In the genomic region with DNA sequence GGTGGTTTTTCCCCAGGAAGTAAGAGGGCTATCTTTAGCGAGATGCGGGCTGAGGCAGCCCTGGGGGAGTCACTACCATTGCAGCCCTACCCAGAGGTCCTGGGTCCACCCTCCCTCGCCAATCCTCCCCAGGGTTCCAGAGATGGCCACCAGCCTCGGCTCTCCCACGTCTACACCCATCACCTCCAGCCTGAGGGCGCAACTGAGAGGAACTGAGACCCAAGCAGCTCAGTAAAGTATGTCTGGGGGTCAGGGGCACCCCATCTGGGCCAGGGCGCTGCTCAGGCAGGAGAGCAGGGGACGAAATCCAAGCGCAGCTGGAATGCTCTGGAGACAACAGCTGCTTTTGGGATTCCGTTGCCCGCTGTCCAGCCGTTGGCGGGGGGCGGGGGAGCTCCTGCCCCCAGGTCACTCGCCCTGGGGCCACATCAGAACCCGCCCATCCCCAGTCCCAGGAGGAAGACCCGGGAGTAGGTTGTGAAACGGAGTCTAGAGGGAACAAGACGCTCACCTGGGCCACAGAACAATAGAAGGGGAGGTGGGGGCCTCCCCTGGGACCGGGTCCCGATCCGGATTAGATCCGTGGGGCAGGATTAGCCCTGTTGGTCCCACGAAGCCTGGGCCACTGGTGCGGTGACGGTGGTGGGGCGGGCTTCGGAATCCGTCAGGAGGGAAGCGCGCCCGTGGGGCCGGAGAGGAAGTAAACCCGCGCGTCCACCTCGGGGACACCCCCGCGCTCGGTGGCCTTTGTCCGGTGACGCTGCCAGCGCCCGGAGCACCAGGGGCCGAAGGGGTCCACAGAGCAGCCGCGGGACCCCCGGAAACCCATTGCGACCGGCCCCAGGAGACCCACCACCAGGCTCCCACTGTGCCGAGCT, we compare ENCODE assay signal across 8 cellular contexts. TPM values are rescaled to one million over a fixed set of nuclear protein-coding genes. Genes with fewer than 3 reads are reported as not detected.
DNase-seq lines count a peak whose midpoint lies in the region; ATAC-seq and TF ChIP-seq lines count a peak whose summit lies in the region.

No MANE protein-coding gene starts in this region.

- H3K4me3 ChIP-seq in SK-N-MC = peak overlapping the region; percentile 86
- H3K4me3 ChIP-seq in ectodermal cell (ENCODE audit: insufficient read depth, low read depth, low read length) = peak overlapping the region; percentile 97
- peak overlapping the region; percentile 93 for H3K4me3 ChIP-seq in mesodermal cell (ENCODE audit: extremely low read depth, insufficient read depth, low read length, poor library complexity, severe bottlenecking)
- peak overlapping the region; percentile 96 for H3K4me3 ChIP-seq in upper lobe of right lung

- no peaks in the 10 kb centered on the region for H3K9me3 ChIP-seq in SK-N-MC (ENCODE audit: low read depth, low read length)
- no peaks in the 10 kb centered on the region for H3K9me3 ChIP-seq in ectodermal cell (ENCODE audit: control insufficient read depth, low read length)
- no peaks in the 10 kb centered on the region for H3K9me3 ChIP-seq in mesodermal cell (ENCODE audit: control insufficient read depth, low read length)
- H3K9me3 ChIP-seq in upper lobe of right lung = no peaks in the 10 kb centered on the region

- H3K27me3 ChIP-seq in ectodermal cell (ENCODE audit: control insufficient read depth, insufficient read depth, low read length, poor library complexity, severe bottlenecking) = no peaks in the 10 kb centered on the region
- no peaks in the 10 kb centered on the region for H3K27me3 ChIP-seq in upper lobe of right lung

- WGBS in ectodermal cell, 2 experiments = 4 to 5% methylated on average over 51 of the region's 51 CpGs
- 1 to 4% methylated on average over 40 to 43 of the region's 51 CpGs for WGBS in mesodermal cell (ENCODE audit: insufficient coverage in 2 of 2), 2 experiments

- no peak overlapping the region for H3K27ac ChIP-seq in SK-N-MC
- peak overlapping the region; percentile 97 for H3K27ac ChIP-seq in ectodermal cell (ENCODE audit: insufficient read depth, low read depth, low read length, poor library complexity, severe bottlenecking)
- H3K27ac ChIP-seq in mesodermal cell (ENCODE audit: low read depth, low read length, severe bottlenecking) = peak overlapping the region; percentile 99
- peak overlapping the region; percentile 97 for H3K27ac ChIP-seq in upper lobe of right lung

- H3K4me1 ChIP-seq in ectodermal cell (ENCODE audit: control insufficient read depth, insufficient read depth, low read length) (peaks cover 18% of the 10 kb centered on the region), mesodermal cell (ENCODE audit: control insufficient read depth, insufficient read depth, low read length, poor library complexity, severe bottlenecking) (peaks cover 10% of the 10 kb centered on the region), upper lobe of right lung (peaks cover 33% of the 10 kb centered on the region)

- H3K36me3 ChIP-seq in SK-N-MC (ENCODE audit: insufficient read depth, low read length) = peaks cover 17% of the 10 kb centered on the region; the same call in 1 of the 2 replicates
- H3K36me3 ChIP-seq in ectodermal cell (ENCODE audit: control insufficient read depth, insufficient read depth, low read length) = peaks cover 32% of the 10 kb centered on the region
- peaks cover 46% of the 10 kb centered on the region for H3K36me3 ChIP-seq in mesodermal cell (ENCODE audit: control insufficient read depth, insufficient read depth, low read length)
- H3K36me3 ChIP-seq in upper lobe of right lung = peaks cover 34% of the 10 kb centered on the region

- intact Hi-C loops in upper lobe of right lung (cut with DNase I) = no loop called here

- ATAC-seq in HG02759 (IDR thresholded peaks at IDR 0.05; ENCODE audit: unreplicated experiment) = peak; percentile 1
- peak; percentile 19 for ATAC-seq in upper lobe of right lung

- peak overlapping the region; percentile 78 for H3K9ac ChIP-seq in SK-N-MC (ENCODE audit: insufficient read length)

- no peak for TF ChIP-seq CTCF in upper lobe of right lung (IDR thresholded peaks at IDR 0.05)

- DNase-seq in activated CD4-positive, alpha-beta T cell treated with anti-CD3 and anti-CD28 coated beads for 48 hours = peak; percentile 49
- no peak for DNase-seq in activated CD4-positive, alpha-beta T cell treated with anti-CD3 and anti-CD28 coated beads, Interleukin-2, amount 50 U/mL, for 1 hour
- no peak for DNase-seq in SK-N-MC (ENCODE audit: low read depth, low spot score)
- DNase-seq in upper lobe of right lung = peak; percentile 88
- DNase-seq in cerebellar cortex (ENCODE audit: low spot score) = no peak

RNA-seq across cellular contexts. Expression of a gene that starts 1.3 kb away (rescaled TPM):
- 19.2 TPM for polyA plus RNA-seq in ectodermal cell (2013, experiment 1 of 4)
- polyA plus RNA-seq in ectodermal cell (2013, experiment 2 of 4) = 22.3 TPM
- polyA plus RNA-seq in ectodermal cell (2013, experiment 3 of 4) = 21.8 TPM
- polyA plus RNA-seq in ectodermal cell (2013, experiment 4 of 4) = 29.1 TPM
- 54.1 TPM for polyA plus RNA-seq in mesodermal cell (2013, experiment 1 of 2)
- polyA plus RNA-seq in mesodermal cell (2013, experiment 2 of 2) = 58.4 TPM
- total RNA-seq in upper lobe of right lung = 77.6 TPM

RNA-seq across cellular contexts. Expression of a gene that starts 2.2 kb away (rescaled TPM):
- 37.2 TPM for polyA plus RNA-seq in ectodermal cell (2013, experiment 1 of 4)
- 41.1 TPM for polyA plus RNA-seq in ectodermal cell (2013, experiment 2 of 4)
- polyA plus RNA-seq in ectodermal cell (2013, experiment 3 of 4) = 38.4 TPM
- 49.5 TPM for polyA plus RNA-seq in ectodermal cell (2013, experiment 4 of 4)
- 50.2 TPM for polyA plus RNA-seq in mesodermal cell (2013, experiment 1 of 2)
- polyA plus RNA-seq in mesodermal cell (2013, experiment 2 of 2) = 40.7 TPM
- total RNA-seq in upper lobe of right lung = 19.0 TPM

RNA-seq across cellular contexts. Expression of a gene that starts 8.6 kb away (rescaled TPM):
- polyA plus RNA-seq in ectodermal cell (2013, experiment 1 of 4) = 330 TPM
- polyA plus RNA-seq in ectodermal cell (2013, experiment 2 of 4) = 332 TPM
- 252 TPM for polyA plus RNA-seq in ectodermal cell (2013, experiment 3 of 4)
- polyA plus RNA-seq in ectodermal cell (2013, experiment 4 of 4) = 258 TPM
- 211 TPM for polyA plus RNA-seq in mesodermal cell (2013, experiment 1 of 2)
- polyA plus RNA-seq in mesodermal cell (2013, experiment 2 of 2) = 202 TPM
- total RNA-seq in upper lobe of right lung = 107 TPM

RNA-seq across cellular contexts. Expression of a gene that starts 13.4 kb away (rescaled TPM):
- polyA plus RNA-seq in ectodermal cell (2013, experiment 1 of 4) = 202 TPM
- polyA plus RNA-seq in ectodermal cell (2013, experiment 2 of 4) = 233 TPM
- polyA plus RNA-seq in ectodermal cell (2013, experiment 3 of 4) = 164 TPM
- polyA plus RNA-seq in ectodermal cell (2013, experiment 4 of 4) = 186 TPM
- polyA plus RNA-seq in mesodermal cell (2013, experiment 1 of 2) = 121 TPM
- polyA plus RNA-seq in mesodermal cell (2013, experiment 2 of 2) = 93.9 TPM
- 172 TPM for total RNA-seq in upper lobe of right lung

RNA-seq across cellular contexts. Expression of a gene that starts 30.5 kb away (rescaled TPM):
- polyA plus RNA-seq in ectodermal cell (2013, experiment 1 of 4) = 30.0 TPM
- 33.6 TPM for polyA plus RNA-seq in ectodermal cell (2013, experiment 2 of 4)
- 33.2 TPM for polyA plus RNA-seq in ectodermal cell (2013, experiment 3 of 4)
- 40.7 TPM for polyA plus RNA-seq in ectodermal cell (2013, experiment 4 of 4)
- 17.0 TPM for polyA plus RNA-seq in mesodermal cell (2013, experiment 1 of 2)
- polyA plus RNA-seq in mesodermal cell (2013, experiment 2 of 2) = 16.3 TPM
- total RNA-seq in upper lobe of right lung = 38.0 TPM

Comparison
In these comparisons a context has a peak if more than half of its experiments do, and no peak if none do; other contexts are left out.
1. DNase-seq: peak in activated CD4-positive, alpha-beta T cell treated with anti-CD3 and anti-CD28 coated beads for 48 hours (single experiment) and upper lobe of right lung (single experiment); none in activated CD4-positive, alpha-beta T cell treated with anti-CD3 and anti-CD28 coated beads, Interleukin-2, amount 50 U/mL, for 1 hour (single experiment), SK-N-MC (single experiment) and cerebellar cortex (single experiment).
2. Peak in every context shown above with its lines, with median percentiles within 50 percentile points of each other: H3K4me3 ChIP-seq.